1 cellular context compared by ENCODE assay signal in genomic region chr6:32982702-32983492, GRCh38.
TF ChIP-seq lines count a peak whose summit lies in the region.

No MANE protein-coding gene starts in this region.

TF ChIP-seq in H1, 55 proteins besides CTCF, POLR2A, EP300 and RAD21:
- TF ChIP-seq NRF1 (IDR thresholded peaks at IDR 0.05; ENCODE audit: low read depth, low read length), result peak; percentile 10; the same call in 1 of the 2 replicates
- no peak for TF ChIP-seq TBP (IDR thresholded peaks at IDR 0.05; ENCODE audit: low read depth, low read length)
